17 cellular contexts compared by ENCODE assay signal in genomic region chr6:39964094-39964493, GRCh38. TPM values are rescaled to one million over a fixed set of nuclear protein-coding genes. Genes with fewer than 3 reads are reported as not detected.
DNase-seq lines count a peak whose midpoint lies in the region; ATAC-seq and TF ChIP-seq lines count a peak whose summit lies in the region.
"Had no signal": no experiment of that assay in that cellular context is flagged by ENCODE, and none has a peak within 500 bp of the region (broad histone marks: within the 10 kb centered on the region; RNA-seq: fewer than 3 reads in every experiment).

No MANE protein-coding gene starts in this region.

- H3K9ac ChIP-seq in mesenchymal stem cell (ENCODE audit: low read length), result no peak overlapping the region

- peak overlapping the region; percentile 28 for H4K91ac ChIP-seq in mesenchymal stem cell (ENCODE audit: low read length)

- CTCF ChIA-PET in WTC11 (lab: Charles Lee), result no interaction called here

- no peak overlapping the region for H2BK120ac ChIP-seq in mesenchymal stem cell (ENCODE audit: low read depth, low read length)

- no peak overlapping the region for H3K23ac ChIP-seq in mesenchymal stem cell (ENCODE audit: low read length in 2 of 2)

- H3K4me3 ChIP-seq in GM23338, result no peak overlapping the region
- H3K4me3 ChIP-seq in mesenchymal stem cell (ENCODE audit: insufficient read depth in 1 of 2, low read depth in 1 of 2, low read length in 2 of 2), result no peak overlapping the region
- H3K4me3 ChIP-seq: K562 had no signal

- H3K79me1 ChIP-seq in mesenchymal stem cell (replicated peaks; ENCODE audit: low read length, poor library complexity, severe bottlenecking), result no peaks in the 10 kb centered on the region

- H3K4me1 ChIP-seq in GM23338 (ENCODE audit: insufficient read depth), result no peaks in the 10 kb centered on the region
- H3K4me1 ChIP-seq in mesenchymal stem cell (ENCODE audit: control insufficient read depth, insufficient read depth, low read depth, low read length), result peaks cover 2% of the 10 kb centered on the region
- H3K4me1 ChIP-seq: BE2C had no signal

- no peaks in the 10 kb centered on the region for H3K9me2 ChIP-seq in GM23338 (ENCODE audit: insufficient read depth)

- H4K8ac ChIP-seq in mesenchymal stem cell (ENCODE audit: low read length), result no peak overlapping the region

- H3K18ac ChIP-seq in mesenchymal stem cell (ENCODE audit: low read depth in 1 of 2, low read length in 2 of 2), result no peak overlapping the region

- no peak overlapping the region for H3K4ac ChIP-seq in mesenchymal stem cell (ENCODE audit: low read depth in 1 of 2, low read length in 2 of 2)

- DNase-seq in GM23338 (ENCODE audit: low spot score) (peak; percentile 10), WTC11 (ENCODE audit: low spot score) (no peak), mesenchymal stem cell (no peak), A172 (ENCODE audit: low spot score) (no peak), progenitor cell of endocrine pancreas (ENCODE audit: low spot score, unreplicated experiment) (no peak)
- no peak for DNase-seq in activated CD4-positive, alpha-beta T cell treated with anti-CD3 and anti-CD28 coated beads, Interleukin-2, amount 10 ng/mL, durations not matched to agents 24 days and 14 days
- DNase-seq: ACHN; BE2C; C1 segment of cervical spinal cord; CD4-positive, alpha-beta T cell; DMS153; DMS79; GDM1; HCEC 1CT had no signal

- no peak overlapping the region for H3K4me3 Mint-ChIP-seq in GM23338
- no peak overlapping the region for H3K4me3 Mint-ChIP-seq in WTC11
- no peak overlapping the region for H3K4me3 Mint-ChIP-seq in progenitor cell of endocrine pancreas (ENCODE audit: low read depth)
- no peak overlapping the region for H3K4me3 Mint-ChIP-seq in activated CD4-positive, alpha-beta T cell treated with anti-CD3 and anti-CD28 coated beads, Interleukin-2, amount 10 ng/mL, durations not matched to agents 24 days and 14 days
- H3K4me3 Mint-ChIP-seq: CD4-positive, alpha-beta T cell had no signal

- intact Hi-C loops in activated CD4-positive, alpha-beta T cell treated with anti-CD3 and anti-CD28 coated beads, Interleukin-2, amount 10 ng/mL, durations not matched to agents 24 days and 14 days (cut with micrococcal nuclease), result no loop called here

- no peaks in the 10 kb centered on the region for H3K79me2 ChIP-seq in GM23338 (replicated peaks; ENCODE audit: insufficient read depth)

- no peak overlapping the region for H2AK5ac ChIP-seq in mesenchymal stem cell (ENCODE audit: low read length, severe bottlenecking)

- ATAC-seq in GM23338 (no peak), WTC11 (0 out of 2 replicates have a peak, but pooled peaks have one; percentile 26), GM21526 (IDR thresholded peaks at IDR 0.05; ENCODE audit: low FRiP score, unreplicated experiment) (no peak)
- ATAC-seq: K562 had no signal

- H4K20me1 ChIP-seq in GM23338 (replicated peaks; ENCODE audit: insufficient read depth), result no peaks in the 10 kb centered on the region

- no peak overlapping the region; the same call in 1 of the 2 replicates for H2AFZ ChIP-seq in GM23338
- H2AFZ ChIP-seq in mesenchymal stem cell (ENCODE audit: low read depth, low read length), result no peak overlapping the region

- WGBS in mesenchymal stem cell, result 65% methylated on average over 6 of the region's 6 CpGs

- no peak overlapping the region for H2BK15ac ChIP-seq in mesenchymal stem cell (ENCODE audit: low read depth, poor library complexity, severe bottlenecking)

- H3K4me2 ChIP-seq in GM23338 (no peak overlapping the region), mesenchymal stem cell (ENCODE audit: low read length, poor library complexity, severe bottlenecking) (no peak overlapping the region)

- no peaks in the 10 kb centered on the region for H3K4me1 Mint-ChIP-seq in GM23338
- H3K4me1 Mint-ChIP-seq in WTC11, result no peaks in the 10 kb centered on the region
- peaks cover 13% of the 10 kb centered on the region for H3K4me1 Mint-ChIP-seq in progenitor cell of endocrine pancreas (ENCODE audit: low read depth)
- no peaks in the 10 kb centered on the region for H3K4me1 Mint-ChIP-seq in activated CD4-positive, alpha-beta T cell treated with anti-CD3 and anti-CD28 coated beads, Interleukin-2, amount 10 ng/mL, durations not matched to agents 24 days and 14 days

- H2BK12ac ChIP-seq in mesenchymal stem cell (ENCODE audit: low read length in 2 of 2), result no peak overlapping the region

- POLR2A ChIA-PET in WTC11 (lab: Charles Lee), result no interaction called here

- no peaks in the 10 kb centered on the region for H3K27me3 Mint-ChIP-seq in GM23338 (ENCODE audit: insufficient read depth, low read depth, poor library complexity)
- H3K27me3 Mint-ChIP-seq in WTC11 (ENCODE audit: low read depth), result no peaks in the 10 kb centered on the region
- H3K27me3 Mint-ChIP-seq in progenitor cell of endocrine pancreas, result peaks cover 3% of the 10 kb centered on the region
- H3K27me3 Mint-ChIP-seq in activated CD4-positive, alpha-beta T cell treated with anti-CD3 and anti-CD28 coated beads, Interleukin-2, amount 10 ng/mL, durations not matched to agents 24 days and 14 days, result peaks cover 13% of the 10 kb centered on the region

- no peaks in the 10 kb centered on the region for H3K9me3 Mint-ChIP-seq in GM23338
- peaks cover 5% of the 10 kb centered on the region; the same call in 1 of the 2 replicates for H3K9me3 Mint-ChIP-seq in WTC11
- no peaks in the 10 kb centered on the region for H3K9me3 Mint-ChIP-seq in progenitor cell of endocrine pancreas (ENCODE audit: low read depth)
- H3K9me3 Mint-ChIP-seq in activated CD4-positive, alpha-beta T cell treated with anti-CD3 and anti-CD28 coated beads, Interleukin-2, amount 10 ng/mL, durations not matched to agents 24 days and 14 days, result no peaks in the 10 kb centered on the region
- H3K9me3 Mint-ChIP-seq: CD4-positive, alpha-beta T cell had no signal

- no peaks in the 10 kb centered on the region for H3K9me3 ChIP-seq in mesenchymal stem cell (ENCODE audit: control insufficient read depth, low read length)
- H3K9me3 ChIP-seq: BE2C had no signal

- H3K27me3 ChIP-seq in GM23338 (ENCODE audit: insufficient read depth) (no peaks in the 10 kb centered on the region), mesenchymal stem cell (ENCODE audit: control insufficient read depth in 1 of 2, insufficient read depth in 1 of 2, low read length in 2 of 2) (peaks cover 0 to 3% of the 10 kb centered on the region in 2 experiments)

- H3K36me3 Mint-ChIP-seq in GM23338 (ENCODE audit: low read depth) (no peaks in the 10 kb centered on the region), WTC11 (no peaks in the 10 kb centered on the region), progenitor cell of endocrine pancreas (ENCODE audit: insufficient read depth) (no peaks in the 10 kb centered on the region)
- H3K36me3 Mint-ChIP-seq in activated CD4-positive, alpha-beta T cell treated with anti-CD3 and anti-CD28 coated beads, Interleukin-2, amount 10 ng/mL, durations not matched to agents 24 days and 14 days (ENCODE audit: low read depth), result no peaks in the 10 kb centered on the region

- H3K27ac ChIP-seq in GM23338 (ENCODE audit: low read depth) (no peak overlapping the region), mesenchymal stem cell (ENCODE audit: low read length, poor library complexity, severe bottlenecking) (no peak overlapping the region)
- H3K27ac ChIP-seq: HL-60 had no signal

- TF ChIP-seq CTCF in GM23338 (conservative IDR thresholded peaks at IDR 0.05; ENCODE audit: low read depth in 2 of 2), result no peak
- TF ChIP-seq CTCF in WTC11 (IDR thresholded peaks at IDR 0.05), result no peak
- TF ChIP-seq CTCF in progenitor cell of endocrine pancreas (IDR thresholded peaks at IDR 0.05; ENCODE audit: unreplicated experiment), result no peak

- no peak overlapping the region for H2BK5ac ChIP-seq in mesenchymal stem cell (ENCODE audit: low read depth, low read length, poor library complexity, severe bottlenecking)

- H3K14ac ChIP-seq in mesenchymal stem cell (ENCODE audit: low read length in 2 of 2), result no peak overlapping the region

- no peaks in the 10 kb centered on the region for H3F3A ChIP-seq in GM23338 (replicated peaks; ENCODE audit: low read depth)

- no peak overlapping the region for H3K27ac Mint-ChIP-seq in GM23338
- H3K27ac Mint-ChIP-seq in WTC11, result no peak overlapping the region
- H3K27ac Mint-ChIP-seq in progenitor cell of endocrine pancreas, result no peak overlapping the region
- H3K27ac Mint-ChIP-seq in activated CD4-positive, alpha-beta T cell treated with anti-CD3 and anti-CD28 coated beads, Interleukin-2, amount 10 ng/mL, durations not matched to agents 24 days and 14 days, result no peak overlapping the region
- H3K27ac Mint-ChIP-seq: CD4-positive, alpha-beta T cell had no signal

- H3K36me3 ChIP-seq in GM23338 (ENCODE audit: insufficient read depth) (no peaks in the 10 kb centered on the region), mesenchymal stem cell (ENCODE audit: control insufficient read depth in 1 of 2, insufficient read depth in 2 of 2, low read depth in 1 of 2, low read length in 2 of 2) (no peaks in the 10 kb centered on the region)
- H3K36me3 ChIP-seq: BE2C had no signal

TF ChIP-seq in GM23338, 12 proteins besides CTCF, POLR2A, EP300 and RAD21 (continues in another document):
- no peak for TF ChIP-seq STAT1 (IDR thresholded peaks at IDR 0.05; ENCODE audit: unreplicated experiment)
- no peak for TF ChIP-seq JUNB (IDR thresholded peaks at IDR 0.05; ENCODE audit: unreplicated experiment)
- TF ChIP-seq ZNF114 (CRISPR knock-in tag; IDR thresholded peaks at IDR 0.05), result no peak
- TF ChIP-seq NANOG (IDR thresholded peaks at IDR 0.05; ENCODE audit: borderline replicate concordance), result no peak
- TF ChIP-seq POLR2AphosphoS5 (IDR thresholded peaks at IDR 0.05; ENCODE audit: low read depth), result no peak
- TF ChIP-seq ZNF331 (CRISPR knock-in tag; IDR thresholded peaks at IDR 0.05; ENCODE audit: low read depth), result no peak
- TF ChIP-seq EZH2 (IDR thresholded peaks at IDR 0.05; ENCODE audit: low read depth, unreplicated experiment), result no peak

TF ChIP-seq in WTC11, 78 proteins besides CTCF, POLR2A, EP300 and RAD21 (continues in another document):
- TF ChIP-seq CREM (CRISPR knock-in tag; IDR thresholded peaks at IDR 0.05) (no peak), NR2C2 (CRISPR knock-in tag; IDR thresholded peaks at IDR 0.05) (no peak)

RNA-seq across cellular contexts. Expression of gene MOCS1, which starts 29.8 kb away (rescaled TPM):
- total RNA-seq in GM23338 (2014; rRNA removed; shearing (Covaris generic)), result 21.5 and 28.1 TPM in 2 replicates
- polyA plus RNA-seq in GM23338 (2016; fragmentation: Nextera tagmentation; extraction: Ambion mirVana), result 13.9 and 17.2 TPM in 2 replicates
- total RNA-seq in WTC11 (2021) (17.6 to 20.5 TPM (median 18.5 TPM) in 3 replicates), progenitor cell of endocrine pancreas (15.9 and 17.5 TPM in 2 replicates)
- polyA plus RNA-seq in mesenchymal stem cell (2013, experiment 1 of 2), result 10.7 TPM
- polyA plus RNA-seq in mesenchymal stem cell (2013, experiment 2 of 2), result 10.4 TPM
- total RNA-seq in A172 (2014; rRNA removed; shearing (Covaris generic)), result 4.4 and 5.5 TPM in 2 replicates
- 0.69 and 0.96 TPM in 2 replicates for total RNA-seq in activated CD4-positive, alpha-beta T cell treated with anti-CD3 and anti-CD28 coated beads, Interleukin-2, amount 10 ng/mL, durations not matched to agents 24 days and 14 days
